In the genomic region with DNA sequence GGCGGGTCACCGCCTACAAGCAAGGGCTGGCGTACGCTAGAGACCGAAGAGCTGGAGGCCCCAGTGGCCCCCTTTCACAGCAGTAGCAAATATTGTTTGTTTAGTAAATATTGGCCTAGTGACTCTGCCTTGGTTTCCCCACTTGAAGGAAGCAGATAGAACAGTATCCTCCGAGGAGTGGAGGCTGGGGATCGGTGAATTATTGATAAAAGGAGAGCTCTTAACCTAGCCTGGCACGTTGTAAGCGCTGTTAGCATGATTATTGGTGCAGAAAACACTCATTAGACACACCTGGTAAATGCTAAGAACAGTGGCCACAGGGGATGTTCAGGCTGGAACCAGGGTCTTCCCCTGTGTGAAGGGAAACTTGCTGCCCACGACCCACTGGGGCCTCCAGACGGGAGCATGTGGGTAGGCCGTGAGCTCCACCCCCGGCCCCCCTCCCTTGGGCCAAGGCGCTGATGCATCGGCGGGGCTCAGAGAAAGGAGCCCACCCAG, we compare ENCODE assay signal across 8 cellular contexts. TPM values are rescaled to one million over a fixed set of nuclear protein-coding genes. Genes with fewer than 3 reads are reported as not detected.
DNase-seq lines count a peak whose midpoint lies in the region; ATAC-seq and TF ChIP-seq lines count a peak whose summit lies in the region.

No MANE protein-coding gene starts in this region.

- DNase-seq in adipocyte (ENCODE audit: low read depth) (no peak), immature natural killer cell (no peak), GM13976 (ENCODE audit: low spot score) (no peak), HPDE6-E6E7 (ENCODE audit: extremely low spot score) (no peak), NCI-H1417 treated with DMSO at 0.1 percent for 48 hours (lab: John Stamatoyannopoulos, UW) (no peak)

- H3K27me3 ChIP-seq in adipocyte (replicated peaks; ENCODE audit: control insufficient read depth, insufficient read depth, low read length) (no peaks in the 10 kb centered on the region), stomach smooth muscle (ENCODE audit: control insufficient read depth in 1 of 2, insufficient read depth in 2 of 2, low read length in 2 of 2) (no peaks in the 10 kb centered on the region)

- no peak for TF ChIP-seq CTCF in GM13976 (IDR thresholded peaks at IDR 0.05; ENCODE audit: borderline replicate concordance, control extremely low read depth, extremely low read depth, insufficient read depth, missing control alignments)

- H3K4me3 ChIP-seq in adipocyte (ENCODE audit: low read length), result peak overlapping the region; percentile 88
- H3K4me3 ChIP-seq in stomach smooth muscle (ENCODE audit: low read length in 2 of 2), result peak overlapping the region; percentile 97 to 98

- H3K9me3 ChIP-seq in adipocyte (ENCODE audit: control insufficient read depth, low read length) (no peaks in the 10 kb centered on the region), stomach smooth muscle (ENCODE audit: control insufficient read depth in 2 of 2, low read length in 2 of 2) (no peaks in the 10 kb centered on the region)

- peak; percentile 6 for ATAC-seq in GM18907 (IDR thresholded peaks at IDR 0.05; ENCODE audit: unreplicated experiment)
- peak; percentile 4 for ATAC-seq in HG03097 (IDR thresholded peaks at IDR 0.05; ENCODE audit: low FRiP score, unreplicated experiment)

- in situ Hi-C loops in GM13976 (cut with MboI; ENCODE audit: low sequenced_read_pairs, unreplicated experiment), result no loop called here

- H3K9me3 Mint-ChIP-seq in immature natural killer cell, result no peaks in the 10 kb centered on the region

- peaks cover 51 to 60% of the 10 kb centered on the region in 2 donors for H3K4me1 Mint-ChIP-seq in immature natural killer cell

- H3K36me3 ChIP-seq in adipocyte (ENCODE audit: control insufficient read depth, insufficient read depth, low read length, severe bottlenecking), result no peaks in the 10 kb centered on the region
- H3K36me3 ChIP-seq in stomach smooth muscle (ENCODE audit: control insufficient read depth in 2 of 2, insufficient read depth in 2 of 2, low read length in 2 of 2), result no peaks in the 10 kb centered on the region

- H3K9ac ChIP-seq in adipocyte (ENCODE audit: low read length), result peak overlapping the region; percentile 95
- peak overlapping the region; percentile 95 to 96 for H3K9ac ChIP-seq in stomach smooth muscle (ENCODE audit: low read length in 2 of 2)

- peak overlapping the region; percentile 95 to 99 (median 98) for H3K27ac Mint-ChIP-seq in immature natural killer cell

- H3K4me3 Mint-ChIP-seq in immature natural killer cell, result peak overlapping the region; percentile 93 to 99 (median 97)

- peak overlapping the region; percentile 98 for H3K27ac ChIP-seq in stomach smooth muscle (ENCODE audit: low read length)

- H3K4me1 ChIP-seq in adipocyte (ENCODE audit: control insufficient read depth, insufficient read depth, low read length), result peaks cover 29% of the 10 kb centered on the region
- peaks cover 40% of the 10 kb centered on the region for H3K4me1 ChIP-seq in stomach smooth muscle (ENCODE audit: control insufficient read depth, insufficient read depth, low read length)

- H3K36me3 Mint-ChIP-seq in immature natural killer cell, result peaks cover 3 to 13% (median 11%) of the 10 kb centered on the region in 3 donors

- H3K27me3 Mint-ChIP-seq in immature natural killer cell (ENCODE audit: low read depth in 3 of 3), result peaks cover 39 to 52% (median 46%) of the 10 kb centered on the region in 3 donors

RNA-seq across cellular contexts. Expression of a gene that starts 2.2 kb away (rescaled TPM):
- 100 to 1,000 TPM; 395 to 487 (median 487) TPM for polyA plus RNA-seq in immature natural killer cell

RNA-seq across cellular contexts. Expression of a gene that starts 2.2 kb away (rescaled TPM):
- polyA plus RNA-seq in immature natural killer cell, result 10 to 100 TPM; 56.8 to 92.5 (median 66.0) TPM

RNA-seq across cellular contexts. Expression of a gene that starts 34.3 kb away (rescaled TPM):
- polyA plus RNA-seq in immature natural killer cell, result 1 to 10 TPM in 2 of 3 donors, not detected in 1; 1.2 to 2.8 TPM

RNA-seq across cellular contexts. Expression of a gene that starts 35.9 kb away (rescaled TPM):
- polyA plus RNA-seq in immature natural killer cell, result 10 to 100 TPM; 13.2 to 16.5 (median 16.3) TPM

RNA-seq across cellular contexts. Expression of a gene that starts 49.7 kb away (rescaled TPM):
- polyA plus RNA-seq in immature natural killer cell, result 1 to 10 TPM; 1.1 to 2.2 (median 2.1) TPM
